In the genomic region with DNA sequence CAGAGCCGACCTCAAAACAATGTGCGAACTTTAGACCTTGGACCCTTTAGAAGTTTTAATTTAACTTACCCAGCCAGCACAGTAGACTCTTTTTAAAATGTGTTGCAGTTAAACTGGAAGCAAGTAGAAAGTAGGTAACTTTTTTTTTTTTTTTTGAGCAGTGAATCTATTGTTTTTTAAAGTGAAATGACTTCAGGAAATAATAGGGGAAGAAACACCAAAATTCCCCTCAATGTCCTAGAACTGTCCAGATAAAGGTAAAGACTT, we compare ENCODE assay signal across 9 cellular contexts. TPM values are rescaled to one million over a fixed set of nuclear protein-coding genes. Genes with fewer than 3 reads are reported as not detected.
DNase-seq lines count a peak whose midpoint lies in the region; ATAC-seq and TF ChIP-seq lines count a peak whose summit lies in the region.
"Had no signal": no experiment of that assay in that cellular context is flagged by ENCODE, and none has a peak within 500 bp of the region (broad histone marks: within the 10 kb centered on the region; RNA-seq: fewer than 3 reads in every experiment).

No MANE protein-coding gene starts in this region.

- H3K4me1 Mint-ChIP-seq in activated T-cell treated with anti-CD3 and anti-CD28 coated beads, Interleukin-2, amount 50 U/mL, for 4 hours (ENCODE audit: low read depth), result peaks cover 21% of the 10 kb centered on the region

- intact Hi-C loops in ascending aorta (cut with DNase I), result loop anchor here (1.0 kb wide), 1 partner anchor 231 kb away; a partner anchor contains a TSS
- intact Hi-C loops in tibial artery (cut with DNase I; ENCODE audit: low total_unique reads), result no loop called here

- TF ChIP-seq CTCF in ascending aorta (IDR thresholded peaks at IDR 0.05) (no peak), tibial artery (IDR thresholded peaks at IDR 0.05) (no peak)

- no peak for DNase-seq in activated T-cell treated with anti-CD3 and anti-CD28 coated beads, Interleukin-2, amount 50 U/mL, for 4 hours
- no peak for DNase-seq in activated T-cell treated with anti-CD3 and anti-CD28 coated beads, Interleukin-2, amount 50 U/mL, for 48 hours
- DNase-seq in ascending aorta (ENCODE audit: low spot score in 2 of 2) (no peak), left lobe of liver (ENCODE audit: low spot score) (no peak), tibial artery (no peak), cerebellar cortex (ENCODE audit: low spot score) (no peak), NCI-H2227 (lab: John Stamatoyannopoulos, UW; ENCODE audit: unreplicated experiment) (no peak)
- DNase-seq: DMS 273 treated with DMSO at 0.1 percent for 48 hours had no signal

- H3K27me3 Mint-ChIP-seq in activated T-cell treated with anti-CD3 and anti-CD28 coated beads, Interleukin-2, amount 50 U/mL, for 4 hours (ENCODE audit: low read depth), result no peaks in the 10 kb centered on the region

- peak overlapping the region; percentile 91 to 95 for H3K4me3 ChIP-seq in ascending aorta
- peak overlapping the region; percentile 91 to 95 for H3K4me3 ChIP-seq in tibial artery

- H3K27ac ChIP-seq in ascending aorta (peak overlapping the region; percentile 89 to 90), tibial artery (peak overlapping the region; percentile 92 to 95)

- no peaks in the 10 kb centered on the region for H3K9me3 Mint-ChIP-seq in activated T-cell treated with anti-CD3 and anti-CD28 coated beads, Interleukin-2, amount 50 U/mL, for 4 hours

- peak overlapping the region; percentile 86 for H3K4me3 Mint-ChIP-seq in activated T-cell treated with anti-CD3 and anti-CD28 coated beads, Interleukin-2, amount 50 U/mL, for 4 hours

- H3K36me3 ChIP-seq in ascending aorta (no peaks in the 10 kb centered on the region), tibial artery (no peaks in the 10 kb centered on the region)

- H3K27me3 ChIP-seq in ascending aorta (no peaks in the 10 kb centered on the region), tibial artery (no peaks in the 10 kb centered on the region)

- H3K9me3 ChIP-seq in ascending aorta (no peaks in the 10 kb centered on the region), tibial artery (no peaks in the 10 kb centered on the region)

- H3K4me1 ChIP-seq in ascending aorta (peaks cover 4 to 8% of the 10 kb centered on the region in 2 donors), tibial artery (peaks cover 0 to 31% (median 20%) of the 10 kb centered on the region in 4 donors)

- no peak for ATAC-seq in activated T-cell treated with anti-CD3 and anti-CD28 coated beads, Interleukin-2, amount 50 U/mL, for 4 hours
- ATAC-seq in left lobe of liver, result peak; percentile 62
- ATAC-seq in GM21390 (IDR thresholded peaks at IDR 0.05; ENCODE audit: unreplicated experiment), result no peak

- no peaks in the 10 kb centered on the region for H3K36me3 Mint-ChIP-seq in activated T-cell treated with anti-CD3 and anti-CD28 coated beads, Interleukin-2, amount 50 U/mL, for 4 hours (ENCODE audit: insufficient read depth)

RNA-seq across cellular contexts. Expression of a gene that starts 1.1 kb away (rescaled TPM):
- total RNA-seq in activated T-cell treated with anti-CD3 and anti-CD28 coated beads, Interleukin-2, amount 50 U/mL, for 4 hours, result 10 to 100 TPM; 32.3 to 34.8 (median 34.2) TPM
- total RNA-seq in ascending aorta (25.0 TPM), left lobe of liver (23.2 TPM)
